In the genomic region with DNA sequence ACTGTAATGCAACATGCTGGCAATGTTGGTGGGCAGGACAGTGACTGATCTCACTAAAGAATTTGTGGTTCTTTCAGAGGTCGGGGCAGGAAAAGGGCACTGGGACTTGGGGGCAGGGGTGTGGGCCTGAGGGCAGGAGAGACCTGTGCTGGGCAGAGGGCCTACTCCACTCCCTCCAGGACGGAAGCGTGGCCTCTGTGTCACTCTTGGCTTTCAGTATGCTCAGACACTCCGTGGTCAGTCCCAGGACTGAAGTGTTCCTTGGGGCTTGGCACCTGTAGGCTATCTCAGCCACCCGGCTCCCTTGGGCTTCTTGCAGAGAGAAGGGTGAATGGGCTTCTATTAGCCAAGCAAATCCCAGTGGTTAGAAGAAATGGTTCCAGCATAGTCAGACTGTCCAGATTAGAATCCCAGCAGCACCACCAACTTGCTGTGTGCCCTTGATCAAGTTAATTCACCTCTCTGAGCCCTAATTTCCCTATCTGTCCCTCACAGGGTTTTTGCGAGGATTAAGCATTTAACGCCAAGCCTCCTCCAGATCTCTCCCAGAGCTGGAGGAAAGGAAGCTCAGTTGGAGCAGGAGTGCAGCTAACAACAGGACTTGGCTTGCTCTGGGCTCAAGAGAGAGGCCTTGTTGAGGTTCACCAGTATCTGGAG, we compare ENCODE assay signal across 18 cellular contexts. TPM values are rescaled to one million over a fixed set of nuclear protein-coding genes. Genes with fewer than 3 reads are reported as not detected.
DNase-seq lines count a peak whose midpoint lies in the region; TF ChIP-seq lines count a peak whose summit lies in the region.
"Had no signal": no experiment of that assay in that cellular context is flagged by ENCODE, and none has a peak within 500 bp of the region (broad histone marks: within the 10 kb centered on the region; RNA-seq: fewer than 3 reads in every experiment).

No MANE protein-coding gene starts in this region.

- no peaks in the 10 kb centered on the region for H3K79me2 ChIP-seq in mesendoderm (ENCODE audit: control insufficient read depth, insufficient read depth, low read length)

- peak overlapping the region; percentile 57 for H3K56ac ChIP-seq in mesendoderm (ENCODE audit: low read length)

- H3K9me3 Mint-ChIP-seq in chondrocyte (ENCODE audit: low read depth): peaks cover 4% of the 10 kb centered on the region

- H2BK120ac ChIP-seq in mesendoderm (ENCODE audit: low read depth, low read length): no peak overlapping the region

- no peak overlapping the region for H2BK15ac ChIP-seq in mesendoderm (replicated peaks; ENCODE audit: low read depth)

- no peak overlapping the region for H3K4me2 ChIP-seq in mesendoderm (ENCODE audit: low read length)

- no peak overlapping the region for H2BK5ac ChIP-seq in mesendoderm (ENCODE audit: low read length)

- no peak overlapping the region for H3K27ac ChIP-seq in mesendoderm (ENCODE audit: low read depth, low read length)
- no peak overlapping the region for H3K27ac ChIP-seq in coronary artery
- H3K27ac ChIP-seq: 22Rv1, C4-2B, GM23248 had no signal

- no peaks in the 10 kb centered on the region for H3K27me3 Mint-ChIP-seq in chondrocyte (ENCODE audit: low read depth)

- no peak overlapping the region for H3K4ac ChIP-seq in mesendoderm (ENCODE audit: low read depth, low read length)

- no peak overlapping the region for H3K9ac ChIP-seq in mesendoderm (ENCODE audit: low read length)
- H3K9ac ChIP-seq: GM23248 had no signal

- H3K27ac Mint-ChIP-seq in chondrocyte (ENCODE audit: unreplicated experiment): no peak overlapping the region
- H3K27ac Mint-ChIP-seq: IgD-negative memory B cell had no signal

- H3K36me3 ChIP-seq in mesendoderm (ENCODE audit: control insufficient read depth, insufficient read depth, low read length): no peaks in the 10 kb centered on the region

- TF ChIP-seq CTCF in chondrocyte (IDR thresholded peaks at IDR 0.05): no peak
- no peak for TF ChIP-seq CTCF in coronary artery (IDR thresholded peaks at IDR 0.05)

- peaks cover 11% of the 10 kb centered on the region for H3K4me1 ChIP-seq in mesendoderm (ENCODE audit: control insufficient read depth, low read depth, low read length)

- H3K79me1 ChIP-seq in mesendoderm (ENCODE audit: low read length): no peaks in the 10 kb centered on the region

- peaks cover 9% of the 10 kb centered on the region for H3K4me1 Mint-ChIP-seq in chondrocyte (ENCODE audit: low read depth)
- H3K4me1 Mint-ChIP-seq: CD4-positive, alpha-beta memory T cell had no signal

- WGBS in mesendoderm (ENCODE audit: extremely low coverage, insufficient coverage, low lambda C conversion rate): no CpG with 5 or more reads among the region's 7 CpGs

- H3K36me3 Mint-ChIP-seq in chondrocyte (ENCODE audit: low read depth): no peaks in the 10 kb centered on the region
- H3K36me3 Mint-ChIP-seq: IgD-negative memory B cell had no signal

- no peak overlapping the region for H3K4me3 Mint-ChIP-seq in chondrocyte (ENCODE audit: unreplicated experiment)
- H3K4me3 Mint-ChIP-seq: CD4-positive, alpha-beta memory T cell; IgD-negative memory B cell had no signal

- no peak overlapping the region for H2AK5ac ChIP-seq in mesendoderm (ENCODE audit: low read length)

- no peak overlapping the region for H4K8ac ChIP-seq in mesendoderm (ENCODE audit: low read depth, low read length)

- H3K23ac ChIP-seq in mesendoderm (ENCODE audit: low read length): no peak overlapping the region

- H4K5ac ChIP-seq in mesendoderm (ENCODE audit: low read length): no peak overlapping the region

- no peak overlapping the region for H3K4me3 ChIP-seq in mesendoderm (ENCODE audit: low read length)
- no peak overlapping the region for H3K4me3 ChIP-seq in coronary artery
- H3K4me3 ChIP-seq: GM23248 had no signal

- H3K27me3 ChIP-seq in mesendoderm (ENCODE audit: insufficient read depth, low read length, poor library complexity): no peaks in the 10 kb centered on the region

- H3K18ac ChIP-seq in mesendoderm (ENCODE audit: low read length): no peak overlapping the region

- DNase-seq in NCI-H82 (lab: John Stamatoyannopoulos, UW) (peak; percentile 43), NCI-H82 treated with DMSO at 0.1 percent for 48 hours (lab: John Stamatoyannopoulos, UW; ENCODE audit: unreplicated experiment) (no peak), chondrocyte (ENCODE audit: low spot score) (peak; percentile 42), mesendoderm (peak; percentile 54), coronary artery (ENCODE audit: low spot score) (no peak), NCI-H748 treated with DMSO at 0.1 percent for 48 hours (lab: John Stamatoyannopoulos, UW) (no peak), ureter (ENCODE audit: low spot score) (no peak)
- no peak for DNase-seq in activated CD8-positive, alpha-beta memory T cell treated with anti-CD3 and anti-CD28 coated beads, Interleukin-2, amount 50 U/mL, for 48 hours
- DNase-seq: CD4-positive, alpha-beta memory T cell; COR-L47; DMS153; DMS79 treated with DMSO at 0.1 percent for 48 hours; EL; GM23248; H7 had no signal

RNA-seq across cellular contexts. Expression of a gene that starts 57.5 kb away (rescaled TPM):
- total RNA-seq in chondrocyte (7.1 to 14.5 TPM (median 8.3 TPM) in 3 replicates), ureter (11.3 TPM)
- 54.5 TPM for polyA plus RNA-seq in mesendoderm (2013, experiment 1 of 2)
- polyA plus RNA-seq in mesendoderm (2013, experiment 2 of 2): 55.5 TPM

Comparison
In these comparisons a context has a peak if more than half of its experiments do, and no peak if none do; other contexts are left out.
1. DNase-seq: peak in NCI-H82 (single experiment), chondrocyte (single experiment) and mesendoderm (single experiment); none in NCI-H82 treated with DMSO at 0.1 percent for 48 hours (single experiment), coronary artery (single experiment), activated CD8-positive, alpha-beta memory T cell treated with anti-CD3 and anti-CD28 coated beads, Interleukin-2, amount 50 U/mL, for 48 hours (single experiment), NCI-H748 treated with DMSO at 0.1 percent for 48 hours (single experiment) and ureter (single experiment).